In the genomic region with DNA sequence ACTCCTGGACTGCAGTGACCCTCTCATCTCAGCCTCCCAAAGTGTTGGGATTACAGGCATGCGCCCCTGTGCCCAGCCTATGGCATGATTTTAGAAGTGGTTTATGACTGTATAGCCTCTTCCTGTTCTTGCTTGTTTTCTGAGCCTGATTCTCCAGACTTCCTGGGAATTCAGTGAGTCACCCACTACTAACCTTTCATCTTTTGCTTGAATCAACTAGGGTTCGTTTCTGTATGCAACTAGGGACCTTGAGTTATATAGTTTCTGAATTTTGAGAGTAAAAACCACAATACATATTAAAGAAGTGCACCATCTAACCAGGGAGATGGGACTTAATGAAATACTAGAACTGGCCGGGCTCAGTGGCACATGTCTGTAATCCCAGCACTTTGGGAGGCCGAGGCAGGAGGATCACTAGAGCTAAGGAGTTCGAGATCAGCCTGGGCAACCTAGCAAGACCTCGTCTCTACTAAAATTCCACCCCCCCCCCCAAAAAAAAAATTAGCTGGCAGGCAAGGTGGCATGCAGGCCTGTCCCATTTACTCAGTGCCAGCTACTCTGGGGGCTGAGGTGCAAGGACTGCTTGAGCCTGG, we compare ENCODE assay signal across 1 cellular context.
TF ChIP-seq lines count a peak whose summit lies in the region.

No MANE protein-coding gene starts in this region.

TF ChIP-seq in HCT116, 20 proteins besides CTCF, POLR2A, EP300 and RAD21 (continued from another document):
- TF ChIP-seq ZBTB33 (IDR thresholded peaks at IDR 0.05; ENCODE audit: extremely low read depth, insufficient replicate concordance, low read length) = no peak
- TF ChIP-seq EZH2 (IDR thresholded peaks at IDR 0.05) = no peak
- peak; percentile 35; the same call in 1 of the 2 replicates for TF ChIP-seq ELF1 (IDR thresholded peaks at IDR 0.05; ENCODE audit: borderline replicate concordance, low read depth)
- TF ChIP-seq SIN3A (IDR thresholded peaks at IDR 0.05; ENCODE audit: low read depth) = no peak
- peak; percentile 25; the same call in 1 of the 2 replicates for TF ChIP-seq POLR2AphosphoS5 (IDR thresholded peaks at IDR 0.05; ENCODE audit: low read depth, low read length)
